In the genomic region with DNA sequence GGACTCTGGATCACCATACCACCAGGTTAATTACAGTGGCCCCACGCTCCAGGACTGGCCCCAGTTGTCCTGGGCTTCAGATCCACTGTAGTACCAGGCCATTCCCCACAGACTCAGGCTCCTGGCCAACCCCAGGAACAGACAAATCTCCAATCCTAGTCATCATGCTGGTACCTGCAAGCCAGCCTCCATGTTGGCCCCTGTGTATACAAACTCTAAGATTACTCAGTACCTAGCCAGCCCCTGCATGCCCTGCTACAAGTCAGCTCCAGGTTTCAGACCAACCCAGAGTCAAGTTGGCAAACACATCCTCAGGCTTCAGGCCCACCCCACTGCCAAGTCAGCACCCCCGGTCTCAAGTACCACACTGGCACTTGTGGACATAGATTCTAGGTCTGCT, we compare ENCODE assay signal across 26 cellular contexts.
"Had no signal": no experiment of that assay in that cellular context is flagged by ENCODE, and none has a peak within 500 bp of the region (broad histone marks: within the 10 kb centered on the region; RNA-seq: fewer than 3 reads in every experiment).

No MANE protein-coding gene starts in this region.

- H3K27me3 ChIP-seq: neutrophil, ovary, right lobe of liver, sigmoid colon, suprapubic skin, testis, tibial artery, transverse colon, upper lobe of left lung, uterus had no signal

- H3K9me3 ChIP-seq: neutrophil, ovary, psoas muscle, right lobe of liver, sigmoid colon, suprapubic skin, testis, transverse colon, uterus had no signal

- H2AFZ ChIP-seq: parathyroid adenoma had no signal

- H3K79me2 ChIP-seq: parathyroid adenoma had no signal

- ATAC-seq: naive thymus-derived CD8-positive, alpha-beta T cell; psoas muscle; right cardiac atrium; stimulated activated effector memory CD8-positive, alpha-beta T cell treated with anti-CD3 and anti-CD28 coated beads, Interleukin-12 subunit alpha, Interleukin-12 subunit beta, amount 100 ng/mL, for 72 hours; stimulated activated naive B cell treated with anti-CD40 and anti-IgM and Interleukin-4, amounts not matched to agents 10 μg/mL and 1 μg/mL and 100 μg/mL, for 72 hours had no signal

- DNase-seq: naive B cell; naive thymus-derived CD8-positive, alpha-beta T cell; nephron progenitor cell; nucleus accumbens; ovary; psoas muscle; right cardiac atrium; right lobe of liver; sigmoid colon; small intestine; stimulated activated CD4-positive, alpha-beta T cell treated with anti-CD3 and anti-CD28 coated beads, Interleukin-15, amount 100 ng/mL, for 24 hours; stimulated activated CD4-positive, alpha-beta T cell treated with anti-CD3 and anti-CD28 coated beads, Interleukin-2, amount 100 ng/mL, for 24 hours; stimulated activated CD4-positive, alpha-beta T cell treated with anti-CD3 and anti-CD28 coated beads, Interleukin-2, amount 100 ng/mL, for 48 hours; stimulated activated CD4-positive, alpha-beta T cell treated with anti-CD3 and anti-CD28 coated beads, Interleukin-4, amount 100 ng/mL, for 24 hours; stimulated activated naive B cell treated with anti-CD40 and anti-IgM and Interleukin-4, amounts not matched to agents 10 μg/mL and 1 μg/mL and 100 μg/mL, for 72 hours; stimulated activated naive CD4-positive, alpha-beta T cell treated with Interleukin-2 at 50 U/mL for 16 hours; substantia nigra; testis; tibial artery; transverse colon; upper lobe of left lung; uterus had no signal

- FAIRE-seq: small intestine had no signal

- H3K36me3 ChIP-seq: neutrophil, ovary, right lobe of liver, sigmoid colon, suprapubic skin, tibial artery, transverse colon, upper lobe of left lung, uterus had no signal

- H3K27ac ChIP-seq: neutrophil, ovary, parathyroid adenoma, psoas muscle, right lobe of liver, sigmoid colon, suprapubic skin, testis, tibial artery, transverse colon, upper lobe of left lung, uterus had no signal

- H3K4me1 ChIP-seq: parathyroid adenoma, psoas muscle, right lobe of liver, sigmoid colon, suprapubic skin, testis, tibial artery, transverse colon, upper lobe of left lung, uterus had no signal

- H3K4me3 ChIP-seq: ovary, psoas muscle, right lobe of liver, sigmoid colon, suprapubic skin, testis, tibial artery, transverse colon, upper lobe of left lung, uterus had no signal

- H3K9ac ChIP-seq: parathyroid adenoma had no signal
